8 cellular contexts compared by ENCODE assay signal in the genomic region with DNA sequence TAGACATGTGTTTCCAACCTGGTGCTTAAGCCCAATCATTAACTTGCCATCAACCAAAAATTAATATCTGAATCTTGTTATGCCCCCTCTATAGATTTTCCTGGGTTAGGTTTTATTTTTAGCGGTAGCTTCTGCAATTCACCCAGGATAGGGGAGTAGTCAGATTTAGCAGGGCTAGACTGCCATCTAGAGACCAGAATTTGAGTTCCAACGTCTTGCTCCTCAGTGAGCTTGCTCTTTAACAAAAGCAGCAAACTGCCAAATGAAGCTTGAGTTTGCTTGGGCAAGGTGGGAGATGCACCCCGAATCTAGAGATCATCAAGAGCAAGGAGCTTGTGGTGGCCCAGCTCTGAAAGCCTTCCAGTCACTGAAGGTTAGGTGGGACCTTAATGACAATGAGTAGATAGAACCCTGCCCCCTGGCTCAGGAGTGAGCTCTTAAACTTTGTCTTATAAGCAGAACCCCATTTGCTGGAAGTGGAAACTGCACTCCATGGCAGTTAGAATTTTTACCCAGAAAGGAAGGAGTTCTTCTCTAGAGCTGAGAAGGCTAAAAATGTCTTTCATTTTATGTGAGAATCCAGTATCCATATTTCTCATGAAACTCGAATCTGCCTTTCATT.
A peak's percentile ranks its signal among the peaks of the same experiment; 100 is the strongest.
DNase-seq lines count a peak whose midpoint lies in the region; ATAC-seq and TF ChIP-seq lines count a peak whose summit lies in the region.

No MANE protein-coding gene starts in this region.

- no peaks in the 10 kb centered on the region for H3K36me3 ChIP-seq in iPS DF 6.9 (ENCODE audit: control insufficient read depth, insufficient read depth, low read length)

- H3K27me3 Mint-ChIP-seq in stimulated activated memory B cell treated with anti-CD40 and anti-IgM and Interleukin-4, amounts not matched to agents 10 μg/mL and 1 μg/mL and 100 μg/mL, for 72 hours, result no peaks in the 10 kb centered on the region

- no peaks in the 10 kb centered on the region for H3K4me1 ChIP-seq in iPS DF 6.9 (ENCODE audit: control insufficient read depth, insufficient read depth, low read length)

- no peak overlapping the region; the same call in 1 of the 2 replicates for H3K27ac ChIP-seq in C4-2B
- H3K27ac ChIP-seq in iPS DF 6.9 (ENCODE audit: low read length), result no peak overlapping the region

- no peak overlapping the region for H3K4me3 ChIP-seq in astrocyte of the cerebellum (ENCODE audit: low read depth, low read length)
- H3K4me3 ChIP-seq in iPS DF 6.9 (ENCODE audit: low read length), result no peak overlapping the region

- in situ Hi-C loops in astrocyte of the cerebellum (cut with HindIII; ENCODE audit: low sequenced_read_pairs), result loop anchor here (25.0 kb wide), 2 partner anchors 770 to 920 kb away; partner anchors contain the start of gene TLE1

- H3K4me1 Mint-ChIP-seq in stimulated activated memory B cell treated with anti-CD40 and anti-IgM and Interleukin-4, amounts not matched to agents 10 μg/mL and 1 μg/mL and 100 μg/mL, for 72 hours, result no peaks in the 10 kb centered on the region

- no CpG with 5 or more reads among the region's 4 CpGs for WGBS in iPS DF 6.9 (ENCODE audit: insufficient coverage, insufficient read length)

- no peaks in the 10 kb centered on the region for H3K9me3 ChIP-seq in iPS DF 6.9 (ENCODE audit: control insufficient read depth, insufficient read depth, low read length)

- H3K36me3 Mint-ChIP-seq in stimulated activated memory B cell treated with anti-CD40 and anti-IgM and Interleukin-4, amounts not matched to agents 10 μg/mL and 1 μg/mL and 100 μg/mL, for 72 hours, result no peaks in the 10 kb centered on the region

- TF ChIP-seq CTCF in C4-2B (conservative IDR thresholded peaks at IDR 0.05), result peak; percentile 82
- TF ChIP-seq CTCF in astrocyte of the cerebellum (IDR thresholded peaks at IDR 0.05; ENCODE audit: low read depth, low read length, missing control alignments), result peak; percentile 67

- DNase-seq in NCI-H1930 (lab: John Stamatoyannopoulos, UW), result peak; percentile 17 to 51
- DNase-seq in astrocyte of the cerebellum (ENCODE audit: low read depth), result peak; percentile 77
- peak; percentile 63 for DNase-seq in iPS DF 6.9 (ENCODE audit: low read depth, low spot score)

- H3K4me3 Mint-ChIP-seq in stimulated activated memory B cell treated with anti-CD40 and anti-IgM and Interleukin-4, amounts not matched to agents 10 μg/mL and 1 μg/mL and 100 μg/mL, for 72 hours, result no peak overlapping the region

- no peaks in the 10 kb centered on the region for H3K9me3 Mint-ChIP-seq in stimulated activated memory B cell treated with anti-CD40 and anti-IgM and Interleukin-4, amounts not matched to agents 10 μg/mL and 1 μg/mL and 100 μg/mL, for 72 hours

- no peaks in the 10 kb centered on the region for H3K27me3 ChIP-seq in iPS DF 6.9 (ENCODE audit: control insufficient read depth, insufficient read depth, low read length)

- ATAC-seq in GM19467 (IDR thresholded peaks at IDR 0.05; ENCODE audit: unreplicated experiment) (peak; percentile 64), HG02973 (IDR thresholded peaks at IDR 0.05; ENCODE audit: unreplicated experiment) (no peak), HG03469 (IDR thresholded peaks at IDR 0.05; ENCODE audit: unreplicated experiment) (no peak)
- peak; percentile 68 for ATAC-seq in stimulated activated memory B cell treated with anti-CD40 and anti-IgM and Interleukin-4, amounts not matched to agents 10 μg/mL and 1 μg/mL and 100 μg/mL, for 72 hours

- H3K27ac Mint-ChIP-seq in stimulated activated memory B cell treated with anti-CD40 and anti-IgM and Interleukin-4, amounts not matched to agents 10 μg/mL and 1 μg/mL and 100 μg/mL, for 72 hours, result no peak overlapping the region

Comparison
In these comparisons a context has a peak if more than half of its experiments do, and no peak if none do; other contexts are left out.
1. ATAC-seq: peak in GM19467 (single experiment) and stimulated activated memory B cell treated with anti-CD40 and anti-IgM and Interleukin-4, amounts not matched to agents 10 μg/mL and 1 μg/mL and 100 μg/mL, for 72 hours (single experiment); none in HG02973 (single experiment) and HG03469 (single experiment).
2. Peak in every context shown above with its lines, with median percentiles within 50 percentile points of each other: DNase-seq.